Comparison of ENCODE assay signal across 8 cellular contexts in the genomic region with DNA sequence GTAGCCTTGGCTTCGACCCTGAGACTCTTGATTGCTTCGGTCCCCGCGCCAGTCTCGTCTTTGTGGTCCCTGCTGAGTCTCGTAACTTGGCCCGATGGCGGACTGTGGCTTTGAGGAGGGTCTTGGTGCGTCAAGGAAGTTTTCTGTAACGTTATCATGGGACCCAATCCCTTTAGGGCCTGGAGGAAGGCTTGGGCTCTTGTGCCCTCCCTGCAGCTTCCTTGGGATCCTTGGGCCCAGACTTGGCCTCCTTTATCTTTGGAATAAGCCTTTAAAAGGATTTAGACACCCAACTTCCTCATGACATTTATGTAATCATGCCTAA. TPM values are rescaled to one million over a fixed set of nuclear protein-coding genes. Genes with fewer than 3 reads are reported as not detected.
A peak's percentile ranks its signal among the peaks of the same experiment; 100 is the strongest.
DNase-seq lines count a peak whose midpoint lies in the region; ATAC-seq, FAIRE-seq and TF ChIP-seq lines count a peak whose summit lies in the region.

No MANE protein-coding gene starts in this region.

- peak overlapping the region; percentile 100 for H3K27ac Mint-ChIP-seq in osteocyte (ENCODE audit: unreplicated experiment)

- no peaks in the 10 kb centered on the region for H3K9me1 ChIP-seq in endothelial cell of umbilical vein (replicated peaks; ENCODE audit: control insufficient read depth, extremely low read depth, insufficient read depth, low read length)

- CTCF ChIA-PET in endothelial cell of umbilical vein (lab: Charles Lee), result interaction anchor here (1.0 to 1.4 kb wide), 4 partner anchors 10 to 114 kb away, joined by 5 to 6 read pairs (median 6); partner anchors contain the start of gene TMCO2

- no peak for TF ChIP-seq POLR2A in endothelial cell of umbilical vein (IDR thresholded peaks at IDR 0.05; ENCODE audit: low read depth, low read length)

- H3K79me2 ChIP-seq in OCI-LY3 (ENCODE audit: low read length), result peaks cover 45% of the 10 kb centered on the region
- peaks cover 29% of the 10 kb centered on the region for H3K79me2 ChIP-seq in endothelial cell of umbilical vein (ENCODE audit: control insufficient read depth, insufficient read depth, low read length)

- H3K4me1 Mint-ChIP-seq in osteocyte (ENCODE audit: unreplicated experiment), result peaks cover 31% of the 10 kb centered on the region

- peak overlapping the region; percentile 95 for H3K4me3 Mint-ChIP-seq in osteocyte (ENCODE audit: unreplicated experiment)

- ATAC-seq in HG03442 (IDR thresholded peaks at IDR 0.05; ENCODE audit: unreplicated experiment) (no peak), GM21423 (IDR thresholded peaks at IDR 0.05; ENCODE audit: unreplicated experiment) (no peak)

- H3K9me3 ChIP-seq in OCI-LY3 (ENCODE audit: insufficient read depth, low read length) (no peaks in the 10 kb centered on the region), endothelial cell of umbilical vein (replicated peaks; ENCODE audit: control insufficient read depth, insufficient read depth, low read length) (no peaks in the 10 kb centered on the region)

- H2AFZ ChIP-seq in OCI-LY3 (ENCODE audit: low read depth, low read length) (peak overlapping the region; percentile 66; the same call in 1 of the 2 replicates), endothelial cell of umbilical vein (ENCODE audit: low read depth, low read length) (peak overlapping the region; percentile 87)

- dilution Hi-C loops in endothelial cell of umbilical vein (cut with MboI; ENCODE audit: extremely low pct_ligation_motif_present, low sequenced_read_pairs), result no loop called here

- H3K36me3 Mint-ChIP-seq in osteocyte (ENCODE audit: unreplicated experiment), result peaks cover 22% of the 10 kb centered on the region

- peaks cover 5% of the 10 kb centered on the region for H3K4me1 ChIP-seq in OCI-LY3 (ENCODE audit: low read length)
- H3K4me1 ChIP-seq in endothelial cell of umbilical vein (ENCODE audit: control insufficient read depth, extremely low read depth, insufficient read depth, low read length), result peaks cover 9% of the 10 kb centered on the region

- intact Hi-C loops in endothelial cell of umbilical vein (cut with micrococcal nuclease), result loop anchor here (1.0 to 5.0 kb wide), 3 partner anchors 57 to 216 kb away; partner anchors contain the start of genes CAP1 and RLF

- peak overlapping the region; percentile 88 for H3K4me3 ChIP-seq in GM08714 (ENCODE audit: low read length)
- peak overlapping the region; percentile 100 for H3K4me3 ChIP-seq in OCI-LY3 (ENCODE audit: low read length)
- H3K4me3 ChIP-seq in endothelial cell of umbilical vein (replicated peaks in 1 of 3; ENCODE audit: insufficient read depth in 1 of 3, low read depth in 1 of 3, low read length in 3 of 3), result peak overlapping the region; percentile 59 to 91 (median 89)

- H3K27me3 ChIP-seq in OCI-LY3 (ENCODE audit: low read depth, low read length) (no peaks in the 10 kb centered on the region), endothelial cell of umbilical vein (ENCODE audit: control insufficient read depth in 2 of 2, insufficient read depth in 2 of 2, low read length in 2 of 2) (no peaks in the 10 kb centered on the region)

- BruUV-seq in endothelial cell of umbilical vein (replicated peaks; lab: Mats Ljungman, UMichigan), result TSS peak; percentile 68

- TF ChIP-seq CTCF in OCI-LY3 (IDR thresholded peaks at IDR 0.05; ENCODE audit: low read depth, low read length) (no peak), endothelial cell of umbilical vein (IDR thresholded peaks at IDR 0.05; ENCODE audit: extremely low read depth in 1 of 2, insufficient read depth in 1 of 2, low read depth in 1 of 2, low read length in 2 of 2) (no peak), osteocyte (IDR thresholded peaks at IDR 0.05) (no peak)

- H3K36me3 ChIP-seq in OCI-LY3 (replicated peaks; ENCODE audit: low read depth, low read length), result peaks cover 16% of the 10 kb centered on the region
- H3K36me3 ChIP-seq in endothelial cell of umbilical vein (ENCODE audit: control insufficient read depth in 2 of 2, extremely low read depth in 1 of 2, insufficient read depth in 2 of 2, low read length in 2 of 2), result peaks cover 8 to 10% of the 10 kb centered on the region in 2 experiments

- POLR2A ChIA-PET in endothelial cell of umbilical vein (lab: Charles Lee), result no interaction called here

- peak overlapping the region; percentile 67 for H3K27ac ChIP-seq in OCI-LY3 (ENCODE audit: low read length)
- peak overlapping the region; percentile 52 for H3K27ac ChIP-seq in endothelial cell of umbilical vein (ENCODE audit: insufficient read depth, low read depth, low read length)

- no peak for FAIRE-seq in endothelial cell of umbilical vein (lab: Jason Lieb, UNC)

- H3K9ac ChIP-seq in OCI-LY3 (ENCODE audit: low read length) (peak overlapping the region; percentile 94), endothelial cell of umbilical vein (replicated peaks; ENCODE audit: extremely low read depth, insufficient read depth, low read length) (peak overlapping the region; percentile 86)

- no peaks in the 10 kb centered on the region for H3K27me3 Mint-ChIP-seq in osteocyte (ENCODE audit: unreplicated experiment)

- peak; percentile 62 for DNase-seq in endothelial cell of umbilical vein (ENCODE audit: low read depth, low spot score)
- DNase-seq in osteocyte (ENCODE audit: extremely low spot score, unreplicated experiment), result no peak
- DNase-seq in retina, result no peak
- DNase-seq in NCI-H1092 (lab: John Stamatoyannopoulos, UW), result no peak

- H4K20me1 ChIP-seq in OCI-LY3 (ENCODE audit: insufficient read depth, low read length) (no peaks in the 10 kb centered on the region), endothelial cell of umbilical vein (replicated peaks; ENCODE audit: control insufficient read depth, extremely low read depth, insufficient read depth, low read length) (no peaks in the 10 kb centered on the region)

- H3K9me3 Mint-ChIP-seq in osteocyte (ENCODE audit: unreplicated experiment), result no peaks in the 10 kb centered on the region

- H3K4me2 ChIP-seq in OCI-LY3 (ENCODE audit: low read length) (peak overlapping the region; percentile 83), endothelial cell of umbilical vein (ENCODE audit: insufficient read depth, low read length) (peak overlapping the region; percentile 80)

TF ChIP-seq in endothelial cell of umbilical vein, 7 proteins besides CTCF, POLR2A, EP300 and RAD21:
- TF ChIP-seq JUN (IDR thresholded peaks at IDR 0.05; ENCODE audit: borderline replicate concordance, insufficient read depth, insufficient read length, low read depth), result no peak
TF ChIP-seq in endothelial cell of umbilical vein: peak in this region for 0.

RNA-seq across cellular contexts. Expression of gene ZMPSTE24, which starts 0.4 kb away (rescaled TPM):
- 42.5 and 44.7 TPM in 2 replicates for total RNA-seq in endothelial cell of umbilical vein
- polyA plus RNA-seq in endothelial cell of umbilical vein, result 11.7 and 16.9 TPM in 2 replicates
- 16.0 and 16.9 TPM in 2 replicates for polyA plus RNA-seq in endothelial cell of umbilical vein (2011; cell fraction: cytosol; rRNA removed)
- polyA plus RNA-seq in endothelial cell of umbilical vein (2011; cell fraction: nucleus; rRNA removed), result 10.3 and 14.2 TPM in 2 replicates
- 34.8 and 52.4 TPM in 2 replicates for polyA plus RNA-seq in endothelial cell of umbilical vein (2012)
- polyA minus RNA-seq in endothelial cell of umbilical vein, result 25.6 and 25.8 TPM in 2 replicates
- polyA minus RNA-seq in endothelial cell of umbilical vein (2011; cell fraction: cytosol; rRNA and poly(A)+ RNA removed), result 35.2 TPM
- polyA minus RNA-seq in endothelial cell of umbilical vein (2011; cell fraction: nucleus; rRNA and poly(A)+ RNA removed), result 12.3 and 15.3 TPM in 2 replicates
- 41.2 and 43.4 TPM in 2 replicates for total RNA-seq in osteocyte

RNA-seq across cellular contexts. Expression of gene TMCO2, which starts 10.7 kb away (rescaled TPM):
- not detected in 2 replicates for total RNA-seq in endothelial cell of umbilical vein
- polyA plus RNA-seq in endothelial cell of umbilical vein, result not detected in 2 replicates
- polyA plus RNA-seq in endothelial cell of umbilical vein (2011; cell fraction: cytosol; rRNA removed), result not detected in 2 replicates
- polyA plus RNA-seq in endothelial cell of umbilical vein (2011; cell fraction: nucleus; rRNA removed), result not detected in 2 replicates
- not detected in 2 replicates for polyA plus RNA-seq in endothelial cell of umbilical vein (2012)
- polyA minus RNA-seq in endothelial cell of umbilical vein, result not detected in 2 replicates
- polyA minus RNA-seq in endothelial cell of umbilical vein (2011; cell fraction: cytosol; rRNA and poly(A)+ RNA removed), result not detected
- not detected in 2 replicates for polyA minus RNA-seq in endothelial cell of umbilical vein (2011; cell fraction: nucleus; rRNA and poly(A)+ RNA removed)
- total RNA-seq in osteocyte, result not detected in 2 replicates

RNA-seq across cellular contexts. Expression of gene COL9A2, which starts 58.7 kb away (rescaled TPM):
- 0.64 and 1.3 TPM in 2 replicates for total RNA-seq in endothelial cell of umbilical vein
- polyA plus RNA-seq in endothelial cell of umbilical vein, result 0.29 and 0.69 TPM in 2 replicates
- 0.32 and 0.34 TPM in 2 replicates for polyA plus RNA-seq in endothelial cell of umbilical vein (2011; cell fraction: cytosol; rRNA removed)
- polyA plus RNA-seq in endothelial cell of umbilical vein (2011; cell fraction: nucleus; rRNA removed), result 2.4 and 2.5 TPM in 2 replicates
- 0.05 and 0.34 TPM in 2 replicates for polyA plus RNA-seq in endothelial cell of umbilical vein (2012)
- polyA minus RNA-seq in endothelial cell of umbilical vein, result 0.08 and 0.22 TPM in 2 replicates
- polyA minus RNA-seq in endothelial cell of umbilical vein (2011; cell fraction: cytosol; rRNA and poly(A)+ RNA removed), result not detected
- 0.19 TPM in 1 of 2 replicates, not detected in the other for polyA minus RNA-seq in endothelial cell of umbilical vein (2011; cell fraction: nucleus; rRNA and poly(A)+ RNA removed)
- 2.1 and 2.7 TPM in 2 replicates for total RNA-seq in osteocyte
